17 cellular contexts compared by ENCODE assay signal in genomic region chr1:184088037-184088436, GRCh38. TPM values are rescaled to one million over a fixed set of nuclear protein-coding genes. Genes with fewer than 3 reads are reported as not detected.
DNase-seq lines count a peak whose midpoint lies in the region; ATAC-seq and TF ChIP-seq lines count a peak whose summit lies in the region.
"Had no signal": no experiment of that assay in that cellular context is flagged by ENCODE, and none has a peak within 500 bp of the region (broad histone marks: within the 10 kb centered on the region; RNA-seq: fewer than 3 reads in every experiment).

No MANE protein-coding gene starts in this region.

- H2BK20ac ChIP-seq in H9 (ENCODE audit: low read depth, low read length, poor library complexity, severe bottlenecking) = no peak overlapping the region

- no peaks in the 10 kb centered on the region for H3K79me1 ChIP-seq in H9 (ENCODE audit: insufficient read depth, low read depth, low read length, poor library complexity, severe bottlenecking)

- no peak overlapping the region for H4K5ac ChIP-seq in H9 (ENCODE audit: insufficient read length, low read depth, low read length)

- H4K20me1 ChIP-seq in H9 (ENCODE audit: control insufficient read depth, insufficient read depth, insufficient read length) (no peaks in the 10 kb centered on the region), MM.1S (ENCODE audit: insufficient read depth, low read length) (no peaks in the 10 kb centered on the region)

- no peaks in the 10 kb centered on the region for H3F3A ChIP-seq in MM.1S (ENCODE audit: insufficient read depth, low read length)

- H3K23me2 ChIP-seq in H9 (ENCODE audit: insufficient read length, low read depth, low read length, poor library complexity, severe bottlenecking) = no peaks in the 10 kb centered on the region

- no peak overlapping the region for H3K14ac ChIP-seq in H9 (ENCODE audit: insufficient read depth, low read length)

- H3K27ac Mint-ChIP-seq in H9 (no peak overlapping the region), nephron progenitor cell (peak overlapping the region; percentile 56)
- H3K27ac Mint-ChIP-seq: CD4-positive, alpha-beta memory T cell; HFFc6 had no signal

- H3K9me2 ChIP-seq in MM.1S (replicated peaks; ENCODE audit: insufficient read depth, low read length) = no peaks in the 10 kb centered on the region

- H3K36me3 Mint-ChIP-seq in H9 (ENCODE audit: insufficient read depth in 1 of 3, low read depth in 3 of 3) (no peaks in the 10 kb centered on the region), nephron progenitor cell (ENCODE audit: low read depth) (peaks cover 16% of the 10 kb centered on the region)

- no peak overlapping the region for H4K8ac ChIP-seq in H9 (replicated peaks; ENCODE audit: insufficient read length, low read depth, low read length)

- no peak overlapping the region for H3K23ac ChIP-seq in H9 (ENCODE audit: insufficient read length, low read depth, low read length)

- DNase-seq in H9 (peak; percentile 29), iPS-NIHi7 (ENCODE audit: extremely low spot score) (peak; percentile 32), nephron progenitor cell (no peak), NOMO-1 treated with DMSO at 0.1 percent for 48 hours (lab: John Stamatoyannopoulos, UW; ENCODE audit: unreplicated experiment) (no peak), MM.1S (no peak)
- DNase-seq: 8988T; C1 segment of cervical spinal cord; Calu3; CD4-positive, alpha-beta memory T cell; COR-L47; DND-41; GDM1; GM23248; HFFc6 had no signal

- no peaks in the 10 kb centered on the region for H3K36me3 ChIP-seq in MM.1S (replicated peaks; ENCODE audit: insufficient read depth, low read length)
- H3K36me3 ChIP-seq: HAP-1 had no signal

- H3K4me3 ChIP-seq in MM.1S (ENCODE audit: low read length) = no peak overlapping the region
- H3K4me3 ChIP-seq: GM12878, GM23248, HAP-1 had no signal

- no peak overlapping the region for H2BK12ac ChIP-seq in H9 (ENCODE audit: insufficient read length, low read depth, low read length)

- H2BK120ac ChIP-seq in H9 (ENCODE audit: low read depth, low read length, poor library complexity, severe bottlenecking) = no peak overlapping the region

- no peak overlapping the region for H3K56ac ChIP-seq in H9 (ENCODE audit: insufficient read length, low read depth, low read length)

- H2AK5ac ChIP-seq in H9 (ENCODE audit: insufficient read length, low read length) = no peak overlapping the region

- H2BK5ac ChIP-seq in H9 (ENCODE audit: insufficient read length, low read length) = no peak overlapping the region

- H3K9ac ChIP-seq in H9 (ENCODE audit: extremely low read depth, insufficient read length, low read length) (no peak overlapping the region), MM.1S (ENCODE audit: low read length) (no peak overlapping the region)
- H3K9ac ChIP-seq: GM23248 had no signal

- H3K27ac ChIP-seq in H9 (ENCODE audit: insufficient read length, low read depth, low read length) (no peak overlapping the region), MM.1S (ENCODE audit: low read length) (no peak overlapping the region)
- H3K27ac ChIP-seq: GM23248 had no signal

- H2AFZ ChIP-seq in H9 (ENCODE audit: low read length) = no peak overlapping the region
- H2AFZ ChIP-seq in MM.1S (ENCODE audit: low read length) = no peak overlapping the region
- H2AFZ ChIP-seq: GM23248 had no signal

- WGBS in H9 (ENCODE audit: extremely low coverage, insufficient read length, low lambda C conversion rate) = no CpG with 5 or more reads among the region's 8 CpGs

- peaks cover 1% of the 10 kb centered on the region; the same call in 1 of the 2 replicates for H3K79me2 ChIP-seq in H9 (ENCODE audit: insufficient read depth, low read length)
- H3K79me2 ChIP-seq in MM.1S (ENCODE audit: low read length) = no peaks in the 10 kb centered on the region

- no peak overlapping the region for H2BK15ac ChIP-seq in H9 (ENCODE audit: low read depth, low read length)

- H3K18ac ChIP-seq in H9 (ENCODE audit: insufficient read length, low read depth, low read length) = no peak overlapping the region

- H3K9me3 Mint-ChIP-seq in H9 (no peaks in the 10 kb centered on the region), nephron progenitor cell (no peaks in the 10 kb centered on the region)
- H3K9me3 Mint-ChIP-seq: CD4-positive, alpha-beta memory T cell; HFFc6 had no signal

- no peak for TF ChIP-seq CTCF in H9 (conservative IDR thresholded peaks at IDR 0.05)
- TF ChIP-seq CTCF in nephron progenitor cell (IDR thresholded peaks at IDR 0.05) = no peak
- no peak for TF ChIP-seq CTCF in MM.1S (IDR thresholded peaks at IDR 0.05; ENCODE audit: low read length)

- no peaks in the 10 kb centered on the region for H3K4me1 ChIP-seq in H9 (ENCODE audit: insufficient read depth, low read length)
- no peaks in the 10 kb centered on the region for H3K4me1 ChIP-seq in MM.1S (ENCODE audit: low read length)
- H3K4me1 ChIP-seq: HAP-1 had no signal

- peaks cover 6% of the 10 kb centered on the region in 2 experiments for H3K4me1 Mint-ChIP-seq in H9
- no peaks in the 10 kb centered on the region for H3K4me1 Mint-ChIP-seq in nephron progenitor cell
- H3K4me1 Mint-ChIP-seq: CD4-positive, alpha-beta memory T cell had no signal

- H4K91ac ChIP-seq in H9 (ENCODE audit: insufficient read length, low read depth, low read length) = no peak overlapping the region

- no peak overlapping the region for H3K4ac ChIP-seq in H9 (ENCODE audit: low read depth, low read length)

- H3T11ph ChIP-seq in H9 (ENCODE audit: low read length) = no peak overlapping the region

- H3K27me3 ChIP-seq in H9 (ENCODE audit: insufficient read depth, low read length) (no peaks in the 10 kb centered on the region), MM.1S (replicated peaks; ENCODE audit: insufficient read depth, low read length) (no peaks in the 10 kb centered on the region)

- H3K9me3 ChIP-seq in H9 (ENCODE audit: control insufficient read depth, low read depth, low read length) = no peaks in the 10 kb centered on the region
- H3K9me3 ChIP-seq in MM.1S (replicated peaks; ENCODE audit: insufficient read depth, low read length) = no peaks in the 10 kb centered on the region
- H3K9me3 ChIP-seq: HAP-1 had no signal

- H3K4me3 Mint-ChIP-seq in H9 (no peak overlapping the region), nephron progenitor cell (no peak overlapping the region)
- H3K4me3 Mint-ChIP-seq: CD4-positive, alpha-beta memory T cell; HFFc6 had no signal

- no peak for ATAC-seq in HG03442 (IDR thresholded peaks at IDR 0.05; ENCODE audit: unreplicated experiment)
- ATAC-seq: GM12878 had no signal

- H3K27me3 Mint-ChIP-seq in H9 (ENCODE audit: low read depth) (no peaks in the 10 kb centered on the region; the same call in 1 of the 2 replicates), nephron progenitor cell (ENCODE audit: low read depth, poor library complexity) (no peaks in the 10 kb centered on the region)
- H3K27me3 Mint-ChIP-seq: CD4-positive, alpha-beta memory T cell had no signal

- H3K4me2 ChIP-seq in H9 (ENCODE audit: insufficient read depth, insufficient read length, low read length) (no peak overlapping the region), MM.1S (ENCODE audit: low read depth, low read length) (no peak overlapping the region)

RNA-seq across cellular contexts. Expression of gene TSEN15, which starts 36.5 kb away (rescaled TPM):
- 20.1 and 21.9 TPM in 2 replicates for total RNA-seq in H9 (2021)

RNA-seq across cellular contexts. Expression of gene COLGALT2, which starts 50.5 kb away (rescaled TPM):
- 1.2 and 1.4 TPM in 2 replicates for total RNA-seq in H9 (2021)

Comparison
In these comparisons a context has a peak if more than half of its experiments do, and no peak if none do; other contexts are left out.
1. DNase-seq: peak in H9 (single experiment) and iPS-NIHi7 (single experiment); none in nephron progenitor cell (single experiment), NOMO-1 treated with DMSO at 0.1 percent for 48 hours (single experiment) and MM.1S (single experiment).